Comparison of ENCODE assay signal across 28 cellular contexts in genomic region chr12:9389796-9390195, GRCh38.
"Had no signal": no experiment of that assay in that cellular context is flagged by ENCODE, and none has a peak within 500 bp of the region (broad histone marks: within the 10 kb centered on the region; RNA-seq: fewer than 3 reads in every experiment).

No MANE protein-coding gene starts in this region.

- H3K9me3 ChIP-seq: left lung, lower lobe of right lung, neutrophil, right atrium auricular region, right lobe of liver, stomach, testis, thyroid gland, transverse colon, upper lobe of left lung had no signal

- H3K27me3 ChIP-seq: left lung, neural progenitor cell, neutrophil, right atrium auricular region, right lobe of liver, stomach, testis, thyroid gland, transverse colon, upper lobe of left lung had no signal

- H3K4me1 ChIP-seq: left lung, lower lobe of right lung, parathyroid adenoma, right atrium auricular region, right lobe of liver, stomach, thyroid gland, transverse colon, upper lobe of left lung had no signal

- H3K4me3 ChIP-seq: left lung, lower lobe of right lung, neural progenitor cell, right atrium auricular region, right lobe of liver, smooth muscle cell, stomach, testis, thyroid gland, transverse colon, upper lobe of left lung had no signal

- FAIRE-seq: islet of Langerhans, kidney had no signal

- H3K36me3 ChIP-seq: left lung, lower lobe of right lung, neural progenitor cell, neutrophil, right atrium auricular region, right lobe of liver, stomach, thyroid gland, transverse colon, upper lobe of left lung had no signal

- H3K27ac ChIP-seq: left lung, lower lobe of right lung, neural progenitor cell, neutrophil, parathyroid adenoma, right atrium auricular region, right lobe of liver, stomach, thyroid gland, transverse colon, upper lobe of left lung had no signal

- DNase-seq: hypothalamus; immature natural killer cell; kidney; left colon; left lung; lower lobe of right lung; mammary epithelial cell; mesenchymal stem cell; naive thymus-derived CD8-positive, alpha-beta T cell; occipital lobe; right lobe of liver; stimulated activated CD4-positive, alpha-beta T cell treated with anti-CD3 and anti-CD28 coated beads, Interleukin-12 subunit alpha, Interleukin-12 subunit beta, amount 100 ng/mL, for 4 hours; stimulated activated CD4-positive, alpha-beta T cell treated with anti-CD3 and anti-CD28 coated beads, Interleukin-15, amount 100 ng/mL, for 24 hours; stimulated activated CD4-positive, alpha-beta T cell treated with anti-CD3 and anti-CD28 coated beads, Interleukin-2, amount 100 ng/mL, for 24 hours; stimulated activated CD4-positive, alpha-beta T cell treated with anti-CD3 and anti-CD28 coated beads, Interleukin-4, amount 100 ng/mL, for 1 hour; stimulated activated naive B cell treated with anti-CD40 and anti-IgM and Interleukin-4, amounts not matched to agents 10 μg/mL and 1 μg/mL and 100 μg/mL, for 72 hours; stimulated activated naive CD8-positive, alpha-beta T cell treated with anti-CD3 and anti-CD28 coated beads, Interleukin-15, Interleukin-2, amounts not matched to agents 100 U/mL and 50 U/mL, for 24 hours; stomach; testis; thyroid gland; transverse colon; upper lobe of left lung had no signal
